In genomic region chr22:27724706-27725105, GRCh38 we compare ENCODE assay signal across 6 cellular contexts.
"Had no signal": no experiment of that assay in that cellular context is flagged by ENCODE, and none has a peak within 500 bp of the region (broad histone marks: within the 10 kb centered on the region; RNA-seq: fewer than 3 reads in every experiment).

No MANE protein-coding gene starts in this region.

- DNase-seq: effector CD4-positive, alpha-beta T cell had no signal

- H3K27ac Mint-ChIP-seq: activated naive CD4-positive, alpha-beta T cell treated with anti-CD3 and anti-CD28 coated beads, Interleukin-2, amount 50 U/mL, for 72 hours had no signal

- H3K9me3 ChIP-seq: tibial artery had no signal

- H3K27me3 ChIP-seq: tibial artery had no signal

- H3K4me1 ChIP-seq: parathyroid adenoma had no signal

- H3K4me3 Mint-ChIP-seq: neural crest cell had no signal

- H3K36me3 ChIP-seq: tibial artery had no signal

- H3K27ac ChIP-seq: parathyroid adenoma had no signal

- H3K4me3 ChIP-seq: skin epidermis, tibial artery had no signal
